Comparison of ENCODE assay signal across 2 cellular contexts in genomic region chr12:29879606-29880308, GRCh38.
TF ChIP-seq lines count a peak whose summit lies in the region.

No MANE protein-coding gene starts in this region.

TF ChIP-seq in GM23338, 12 proteins besides CTCF, POLR2A, EP300 and RAD21:
- peak; percentile 65; the same call in 1 of the 2 replicates for TF ChIP-seq ZNF462 (CRISPR knock-in tag; IDR thresholded peaks at IDR 0.05)
- no peak for TF ChIP-seq EZH2 (IDR thresholded peaks at IDR 0.05; ENCODE audit: low read depth, unreplicated experiment)

TF ChIP-seq in H1, 55 proteins besides CTCF, POLR2A, EP300 and RAD21 (continued from another document):
- TF ChIP-seq USF2 (IDR thresholded peaks at IDR 0.05; ENCODE audit: low read length) (no peak), JUND (IDR thresholded peaks at IDR 0.05; ENCODE audit: low read length) (no peak), CEBPB (IDR thresholded peaks at IDR 0.05; ENCODE audit: low read depth, low read length) (no peak), BRCA1 (IDR thresholded peaks at IDR 0.05; ENCODE audit: low read depth, low read length) (no peak)
TF ChIP-seq in H1: peak in this region for 0.
